ENCODE assay signal across 9 cellular contexts in genomic region chr11:121482231-121483129, GRCh38. TPM values are rescaled to one million over a fixed set of nuclear protein-coding genes. Genes with fewer than 3 reads are reported as not detected.
DNase-seq lines count a peak whose midpoint lies in the region; ATAC-seq lines count a peak whose summit lies in the region.
"Had no signal": no experiment of that assay in that cellular context is flagged by ENCODE, and none has a peak within 500 bp of the region (broad histone marks: within the 10 kb centered on the region; RNA-seq: fewer than 3 reads in every experiment).

No MANE protein-coding gene starts in this region.

- DNase-seq in ELF-1 (ENCODE audit: low read depth, low spot score) (peak; percentile 63), left lobe of liver (ENCODE audit: low spot score) (no peak), DMS79 treated with DMSO at 0.1 percent for 48 hours (lab: John Stamatoyannopoulos, UW) (no peak), HUDEP-2 (lab: John Stamatoyannopoulos, UW; ENCODE audit: unreplicated experiment in 76 of 76) (no peak), NCI-H1048 (lab: John Stamatoyannopoulos, UW) (no peak)
- peak; percentile 38 to 45 for DNase-seq in activated CD8-positive, alpha-beta memory T cell treated with anti-CD3 and anti-CD28 coated beads for 4 hours (ENCODE audit: low read depth in 2 of 2)

- ATAC-seq in GM19468 (IDR thresholded peaks at IDR 0.05; ENCODE audit: extremely low read depth, unreplicated experiment) (peak; percentile 84), HG03520 (IDR thresholded peaks at IDR 0.05; ENCODE audit: unreplicated experiment) (peak; percentile 69), left lobe of liver (peak; percentile 5)
- ATAC-seq: HCT116 had no signal

RNA-seq across cellular contexts. Expression of gene SORL1, which starts 30.4 kb away (rescaled TPM):
- total RNA-seq in left lobe of liver = 133 TPM

Comparison
In these comparisons a context has a peak if more than half of its experiments do, and no peak if none do; other contexts are left out.
1. DNase-seq: peak in ELF-1 (single experiment) and activated CD8-positive, alpha-beta memory T cell treated with anti-CD3 and anti-CD28 coated beads for 4 hours (2 of 2); none in left lobe of liver (single experiment), DMS79 treated with DMSO at 0.1 percent for 48 hours (single experiment), HUDEP-2 (0 of 76) and NCI-H1048 (single experiment).
2. ATAC-seq: peak in every context shown above with its lines; median percentile 84 in GM19468; 69 in HG03520; 5 in left lobe of liver.